ENCODE assay signal across 27 cellular contexts in the genomic region with DNA sequence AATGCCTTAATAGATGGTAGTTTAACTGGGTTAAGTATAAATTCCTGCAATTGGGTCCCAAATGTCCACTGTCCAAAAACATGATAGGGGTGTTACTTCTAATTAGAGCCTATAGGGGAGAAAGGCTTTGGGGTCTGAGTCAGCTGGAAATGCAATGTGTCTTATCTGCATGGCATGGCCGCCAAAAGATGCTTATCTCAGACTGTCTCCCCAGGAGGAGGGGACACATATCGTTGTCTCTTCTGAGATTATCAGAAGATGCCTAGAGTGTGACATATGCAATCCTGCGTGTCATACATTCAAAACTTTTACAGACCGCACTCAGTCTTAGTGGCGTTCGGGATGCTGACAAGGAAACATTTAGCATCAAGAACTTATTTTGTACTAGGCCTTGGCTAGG.
"Had no signal": no experiment of that assay in that cellular context is flagged by ENCODE, and none has a peak within 500 bp of the region (broad histone marks: within the 10 kb centered on the region; RNA-seq: fewer than 3 reads in every experiment).

No MANE protein-coding gene starts in this region.

- H3K9me3 ChIP-seq: stomach, suprapubic skin, testis, thoracic aorta, thyroid gland, tibial artery, tibial nerve, transverse colon, upper lobe of left lung, upper lobe of right lung, uterus, vagina had no signal

- H3K27ac ChIP-seq: stomach, suprapubic skin, testis, thoracic aorta, thyroid gland, tibial artery, tibial nerve, transverse colon, upper lobe of left lung, upper lobe of right lung, uterus, vagina had no signal

- H3K36me3 Mint-ChIP-seq: stimulated activated effector memory CD8-positive, alpha-beta T cell treated with anti-CD3 and anti-CD28 coated beads, Interleukin-12 subunit alpha, Interleukin-12 subunit beta, amount 100 ng/mL, for 72 hours; stimulated activated memory B cell treated with anti-CD40 and anti-IgM and Interleukin-4, amounts not matched to agents 10 μg/mL and 1 μg/mL and 100 μg/mL, for 72 hours; stimulated activated naive B cell treated with anti-CD40 and anti-IgM and Interleukin-4, amounts not matched to agents 10 μg/mL and 1 μg/mL and 100 μg/mL, for 72 hours; type B pancreatic cell had no signal

- H3K27me3 ChIP-seq: stomach, suprapubic skin, testis, thyroid gland, tibial artery, tibial nerve, transverse colon, upper lobe of left lung, upper lobe of right lung, uterus, vagina had no signal

- H3K4me1 Mint-ChIP-seq: stimulated activated effector memory CD8-positive, alpha-beta T cell treated with anti-CD3 and anti-CD28 coated beads, Interleukin-12 subunit alpha, Interleukin-12 subunit beta, amount 100 ng/mL, for 72 hours; stimulated activated memory B cell treated with anti-CD40 and anti-IgM and Interleukin-4, amounts not matched to agents 10 μg/mL and 1 μg/mL and 100 μg/mL, for 72 hours; stimulated activated naive B cell treated with anti-CD40 and anti-IgM and Interleukin-4, amounts not matched to agents 10 μg/mL and 1 μg/mL and 100 μg/mL, for 72 hours; stimulated activated naive CD8-positive, alpha-beta T cell treated with anti-CD3 and anti-CD28 coated beads, Interleukin-15, amount 100 ng/mL, for 72 hours had no signal

- H3K36me3 ChIP-seq: stomach, suprapubic skin, thoracic aorta, thyroid gland, tibial artery, tibial nerve, transverse colon, upper lobe of left lung, upper lobe of right lung, uterus, vagina had no signal

- H3K27me3 Mint-ChIP-seq: stimulated activated memory B cell treated with anti-CD40 and anti-IgM and Interleukin-4, amounts not matched to agents 10 μg/mL and 1 μg/mL and 100 μg/mL, for 72 hours; stimulated activated naive CD8-positive, alpha-beta T cell treated with anti-CD3 and anti-CD28 coated beads, Interleukin-15, amount 100 ng/mL, for 72 hours had no signal

- H3K27ac Mint-ChIP-seq: stimulated activated effector memory CD8-positive, alpha-beta T cell treated with anti-CD3 and anti-CD28 coated beads, Interleukin-12 subunit alpha, Interleukin-12 subunit beta, amount 100 ng/mL, for 72 hours; stimulated activated memory B cell treated with anti-CD40 and anti-IgM and Interleukin-4, amounts not matched to agents 10 μg/mL and 1 μg/mL and 100 μg/mL, for 72 hours; stimulated activated naive B cell treated with anti-CD40 and anti-IgM and Interleukin-4, amounts not matched to agents 10 μg/mL and 1 μg/mL and 100 μg/mL, for 72 hours; stimulated activated naive CD8-positive, alpha-beta T cell treated with anti-CD3 and anti-CD28 coated beads, Interleukin-15, amount 100 ng/mL, for 72 hours; stimulated activated naive CD8-positive, alpha-beta T cell treated with anti-CD3 and anti-CD28 coated beads, Interleukin-15, Interleukin-2, amounts not matched to agents 100 ng/mL and 50 ng/mL, for 24 hours; type B pancreatic cell had no signal

- H3K9me3 Mint-ChIP-seq: stimulated activated memory B cell treated with anti-CD40 and anti-IgM and Interleukin-4, amounts not matched to agents 10 μg/mL and 1 μg/mL and 100 μg/mL, for 72 hours; stimulated activated naive B cell treated with anti-CD40 and anti-IgM and Interleukin-4, amounts not matched to agents 10 μg/mL and 1 μg/mL and 100 μg/mL, for 72 hours; type B pancreatic cell had no signal

- H3K4me3 ChIP-seq: stomach, suprapubic skin, testis, thoracic aorta, thyroid gland, tibial artery, tibial nerve, transverse colon, upper lobe of left lung, upper lobe of right lung, uterus, vagina had no signal

- H3K4me3 Mint-ChIP-seq: stimulated activated effector memory CD8-positive, alpha-beta T cell treated with anti-CD3 and anti-CD28 coated beads, Interleukin-12 subunit alpha, Interleukin-12 subunit beta, amount 100 ng/mL, for 72 hours; stimulated activated memory B cell treated with anti-CD40 and anti-IgM and Interleukin-4, amounts not matched to agents 10 μg/mL and 1 μg/mL and 100 μg/mL, for 72 hours; stimulated activated naive B cell treated with anti-CD40 and anti-IgM and Interleukin-4, amounts not matched to agents 10 μg/mL and 1 μg/mL and 100 μg/mL, for 72 hours; stimulated activated naive CD8-positive, alpha-beta T cell treated with anti-CD3 and anti-CD28 coated beads, Interleukin-15, amount 100 ng/mL, for 72 hours; stimulated activated naive CD8-positive, alpha-beta T cell treated with anti-CD3 and anti-CD28 coated beads, Interleukin-15, Interleukin-2, amounts not matched to agents 100 ng/mL and 50 ng/mL, for 24 hours; type B pancreatic cell had no signal

- DNase-seq: stimulated activated CD4-positive, alpha-beta T cell treated with anti-CD3 and anti-CD28 coated beads, Interleukin-2, amount 100 ng/mL, for 48 hours; stimulated activated CD4-positive, alpha-beta T cell treated with anti-CD3 and anti-CD28 coated beads, Interleukin-4, amount 100 ng/mL, for 1 hour; stimulated activated CD4-positive, alpha-beta T cell treated with anti-CD3 and anti-CD28 coated beads, Interleukin-4, amount 100 ng/mL, for 24 hours; stimulated activated CD4-positive, alpha-beta T cell treated with anti-CD3 and anti-CD28 coated beads, Interleukin-4, amount 100 ng/mL, for 4 hours; stimulated activated CD8-positive, alpha-beta memory T cell treated with anti-CD3 and anti-CD28 coated beads, Interleukin-4, amount 100 ng/mL, for 48 hours; stimulated activated naive B cell treated with anti-CD40 and anti-IgM and Interleukin-4, amounts not matched to agents 10 μg/mL and 1 μg/mL and 100 μg/mL, for 72 hours; stimulated activated naive CD4-positive, alpha-beta T cell; stimulated activated naive CD4-positive, alpha-beta T cell treated with Interleukin-2 at 50 U/mL for 16 hours; stimulated activated naive CD8-positive, alpha-beta T cell treated with anti-CD3 and anti-CD28 coated beads, Interleukin-15, amount 100 ng/mL, for 72 hours; stimulated activated naive CD8-positive, alpha-beta T cell treated with anti-CD3 and anti-CD28 coated beads, Interleukin-15, Interleukin-2, amounts not matched to agents 100 U/mL and 50 U/mL, for 24 hours; stomach; substantia nigra; testis; thyroid gland; tibial artery; transverse colon; upper lobe of left lung; upper lobe of right lung; uterus had no signal

- H3K4me1 ChIP-seq: stomach, suprapubic skin, testis, thyroid gland, tibial nerve, transverse colon, upper lobe of left lung, upper lobe of right lung, uterus, vagina had no signal
